1 cellular context compared by ENCODE assay signal in genomic region chr1:56448937-56449336, GRCh38.
TF ChIP-seq lines count a peak whose summit lies in the region.

No MANE protein-coding gene starts in this region.

TF ChIP-seq in K562, 482 proteins besides CTCF, POLR2A, EP300 and RAD21 (continued from another document):
- peak in 1 of 2 experiments; percentile 81 for TF ChIP-seq AFF1 (IDR thresholded peaks at IDR 0.05; ENCODE audit: low read depth in 1 of 2, partially characterized antibody in 2 of 2)
- peak; percentile 70 for TF ChIP-seq FOSL1 (tag; conservative IDR thresholded peaks at IDR 0.05)
- TF ChIP-seq ZBTB43 (CRISPR knock-in tag; IDR thresholded peaks at IDR 0.05): no peak
- 0 out of 2 replicates have a peak, but pooled peaks have one; percentile 7 for TF ChIP-seq ATF3 (IDR thresholded peaks at IDR 0.05)
- TF ChIP-seq ATF3 (CRISPR knock-in tag; conservative IDR thresholded peaks at IDR 0.05): no peak
- no peak for TF ChIP-seq SRSF7 (optimal IDR thresholded peaks at IDR 0.05; ENCODE audit: low read depth, low read length)
TF ChIP-seq in K562: peak in this region for 4.
